In the genomic region with DNA sequence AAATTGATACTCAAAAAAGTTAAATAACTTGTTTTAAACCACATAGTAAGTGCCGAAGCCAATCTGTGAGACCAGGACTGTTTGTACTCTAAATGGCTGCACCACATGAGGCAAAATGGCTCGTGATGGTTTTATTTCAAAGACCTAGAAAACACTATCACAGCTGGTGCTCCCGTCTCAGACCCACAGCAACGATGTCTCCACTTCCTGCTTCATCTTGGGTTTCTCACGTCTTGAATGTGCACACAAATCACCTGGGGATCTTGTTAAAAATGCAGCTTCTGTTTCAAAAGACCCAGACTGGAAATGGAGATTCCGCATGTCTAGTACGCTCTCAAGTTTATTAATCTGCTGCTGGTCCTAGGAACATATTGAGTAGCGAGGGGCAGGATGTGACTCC, we compare ENCODE assay signal across 1 cellular context.
TF ChIP-seq lines count a peak whose summit lies in the region.

No MANE protein-coding gene starts in this region.

TF ChIP-seq in K562, 482 proteins besides CTCF, POLR2A, EP300 and RAD21:
- TF ChIP-seq YY1 (IDR thresholded peaks at IDR 0.05; ENCODE audit: borderline replicate concordance in 1 of 3, control insufficient read depth in 1 of 3, extremely low read depth in 1 of 3, insufficient read depth in 3 of 3, insufficient read length in 1 of 3, insufficient replicate concordance in 2 of 3, low read depth in 1 of 3, low read length in 2 of 3): peak in 1 of 3 experiments; percentile 21
- no peak for TF ChIP-seq POLR2B (IDR thresholded peaks at IDR 0.05; ENCODE audit: low read depth, partially characterized antibody)
- no peak for TF ChIP-seq BCOR (IDR thresholded peaks at IDR 0.05)
